ENCODE assay signal across 18 cellular contexts in the genomic region with DNA sequence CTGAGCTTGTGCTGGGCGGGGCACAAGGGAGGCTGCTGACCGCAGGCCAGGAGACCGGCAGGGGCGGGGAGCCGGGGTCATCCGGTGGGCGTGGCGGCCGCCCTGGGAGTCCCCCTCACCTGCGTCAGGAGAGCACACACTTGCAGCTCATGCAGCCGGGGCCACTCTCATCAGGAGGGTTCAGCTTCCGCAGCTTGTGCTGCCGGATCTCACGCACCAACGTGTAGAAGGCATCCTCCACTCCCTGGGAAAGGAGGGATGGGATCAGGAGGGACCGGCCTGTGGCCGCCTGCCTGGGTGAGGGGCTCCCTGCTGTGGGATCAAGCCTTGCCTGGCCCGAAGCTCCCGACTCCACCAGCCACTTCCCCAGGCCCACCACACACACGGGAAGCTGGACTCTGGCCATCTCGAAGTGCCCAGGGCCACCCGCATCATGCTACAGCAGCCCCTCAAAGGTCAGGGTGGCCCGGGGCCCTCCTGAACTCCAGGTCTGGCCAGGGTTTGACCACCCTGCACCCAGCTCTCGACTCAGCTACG.
"Had no signal": no experiment of that assay in that cellular context is flagged by ENCODE, and none has a peak within 500 bp of the region (broad histone marks: within the 10 kb centered on the region; RNA-seq: fewer than 3 reads in every experiment).

No MANE protein-coding gene starts in this region.

- H3K9me3 ChIP-seq: psoas muscle, sigmoid colon, testis, upper lobe of left lung had no signal

- H3K27me3 ChIP-seq: testis, upper lobe of left lung had no signal

- DNase-seq: activated B cell treated with CpG ODN at 0.5 μM for 24 hours; activated CD4-positive, alpha-beta memory T cell treated with anti-CD3 and anti-CD28 coated beads, Interleukin-2, amount 10 ng/mL, durations not matched to agents 7 days and 5 days; activated CD4-positive, alpha-beta T cell treated with anti-CD3 and anti-CD28 coated beads for 48 hours; activated CD8-positive, alpha-beta memory T cell treated with anti-CD3 and anti-CD28 coated beads, Interleukin-2, amount 10 ng/mL, durations not matched to agents 7 days and 5 days; activated naive CD4-positive, alpha-beta T cell treated with Interleukin-2 at 50 U/mL for 16 hours; activated naive CD8-positive, alpha-beta T cell treated with anti-CD3 and anti-CD28 coated beads, Interleukin-2, amount 10 ng/mL, durations not matched to agents 7 days and 5 days; activated T-cell treated with anti-CD3 and anti-CD28 coated beads, Interleukin-2, amount 50 U/mL, for 1 hour; amygdala; hypothalamus; islet precursor cell; mammary epithelial cell; sigmoid colon; stimulated activated CD4-positive, alpha-beta T cell treated with anti-CD3 and anti-CD28 coated beads, Interleukin-4, amount 100 ng/mL, for 4 hours; testis had no signal

- H3K27ac ChIP-seq: psoas muscle, sigmoid colon, testis, upper lobe of left lung had no signal

- H3K4me3 ChIP-seq: dorsolateral prefrontal cortex, psoas muscle, sigmoid colon, testis, upper lobe of left lung had no signal

- ATAC-seq: activated CD8-positive, alpha-beta memory T cell treated with anti-CD3 and anti-CD28 coated beads, Interleukin-2, amount 10 ng/mL, durations not matched to agents 7 days and 5 days; psoas muscle; stimulated activated memory B cell treated with anti-CD40 and anti-IgM and Interleukin-4, amounts not matched to agents 10 μg/mL and 1 μg/mL and 100 μg/mL, for 72 hours had no signal
